ENCODE assay signal across 19 cellular contexts in genomic region chr2:215452725-215453124, GRCh38. TPM values are rescaled to one million over a fixed set of nuclear protein-coding genes. Genes with fewer than 3 reads are reported as not detected.
DNase-seq lines count a peak whose midpoint lies in the region; ATAC-seq, FAIRE-seq and TF ChIP-seq lines count a peak whose summit lies in the region.
"Had no signal": no experiment of that assay in that cellular context is flagged by ENCODE, and none has a peak within 500 bp of the region (broad histone marks: within the 10 kb centered on the region; RNA-seq: fewer than 3 reads in every experiment).

No MANE protein-coding gene starts in this region.

- H3K9ac ChIP-seq in GM12878 (ENCODE audit: control insufficient read depth, insufficient read depth, low read length) (no peak overlapping the region), trophoblast cell (ENCODE audit: low read length) (no peak overlapping the region)
- H3K9ac ChIP-seq: KMS-11, SK-N-SH had no signal

- H4K20me1 ChIP-seq in GM12878 (ENCODE audit: control insufficient read depth, insufficient read depth), result no peaks in the 10 kb centered on the region

- no peak for TF ChIP-seq RAD21 in GM12878 (IDR thresholded peaks at IDR 0.05; ENCODE audit: insufficient read depth, low read depth, low read length)

- SMC1A ChIA-PET in GM12878 (lab: Charles Lee; ENCODE audit: uncharacterized antibody, unreplicated experiment), result interaction anchor here (0.8 to 4.8 kb wide), 7 partner anchors 12 to 478 kb away, joined by 3 to 27 read pairs (median 5); no protein-coding TSS in a partner anchor

- H3K79me1 ChIP-seq in trophoblast cell (ENCODE audit: low read length), result peaks cover 17% of the 10 kb centered on the region

- peak; percentile 35 for DNase-seq in H7
- no peak for DNase-seq in GM12878 (ENCODE audit: low read depth, low spot score)
- DNase-seq in islet precursor cell, result peak; percentile 74
- DNase-seq in trophoblast cell, result peak in 1 of 2 donors; percentile 27
- DNase-seq in HTR-8/SVneo (ENCODE audit: insufficient read length, low spot score), result no peak
- no peak for DNase-seq in mucosa of gallbladder (ENCODE audit: low spot score)
- DNase-seq: ACHN; Calu3; CD4-positive, CD25-positive, alpha-beta regulatory T cell; DMS79; GDM1; MM.1S; NCI-H1105; NCI-H1694 treated with DMSO at 0.1 percent for 48 hours; Right ventricle myocardium superior; SK-N-SH had no signal

- 39% methylated on average over 5 of the region's 5 CpGs for WGBS in GM12878 (ENCODE audit: insufficient coverage, insufficient replicate concordance, low lambda C conversion rate, missing lambda C conversion rate)
- no CpG with 5 or more reads among the region's 5 CpGs for WGBS in trophoblast cell (ENCODE audit: extremely low coverage, insufficient coverage, insufficient read length)

- peak; percentile 21; the same call in 1 of the 3 replicates for ATAC-seq in GM12878
- no peak for ATAC-seq in HG03571 (IDR thresholded peaks at IDR 0.05; ENCODE audit: unreplicated experiment)
- no peak for ATAC-seq in esophagus mucosa

- H3K36me3 ChIP-seq in H7 (replicated peaks; ENCODE audit: control insufficient read depth, insufficient read depth, low read length), result no peaks in the 10 kb centered on the region
- H3K36me3 ChIP-seq in GM12878 (ENCODE audit: control insufficient read depth in 2 of 2, insufficient read depth in 2 of 2, low read length in 1 of 2), result no peaks in the 10 kb centered on the region
- H3K36me3 ChIP-seq in trophoblast cell (ENCODE audit: control insufficient read depth in 1 of 2, insufficient read depth in 2 of 2, low read length in 2 of 2), result no peaks in the 10 kb centered on the region

- peak overlapping the region; percentile 36 for H4K91ac ChIP-seq in trophoblast cell (ENCODE audit: low read depth, low read length)

- no peaks in the 10 kb centered on the region for H3K27me3 ChIP-seq in H7 (ENCODE audit: control insufficient read depth, insufficient read depth, low read length)
- no peaks in the 10 kb centered on the region for H3K27me3 ChIP-seq in GM12878 (replicated peaks in 1 of 2; ENCODE audit: control insufficient read depth in 2 of 2, insufficient read depth in 2 of 2, low read length in 1 of 2)
- no peaks in the 10 kb centered on the region for H3K27me3 ChIP-seq in trophoblast cell (ENCODE audit: insufficient read depth, low read length)

- peak overlapping the region; percentile 78 for H4K8ac ChIP-seq in trophoblast cell (ENCODE audit: low read depth, low read length)

- peak overlapping the region; percentile 11 for H2BK5ac ChIP-seq in trophoblast cell (ENCODE audit: low read depth, low read length, poor library complexity)

- no peak overlapping the region for H3K23ac ChIP-seq in trophoblast cell (ENCODE audit: low read length)

- intact Hi-C loops in GM12878 (cut with micrococcal nuclease; ENCODE audit: unreplicated experiment), result loop anchor here (5.0 to 10.0 kb wide), 2 partner anchors 212 to 375 kb away; no protein-coding TSS in a partner anchor

- H3K18ac ChIP-seq in trophoblast cell (ENCODE audit: low read length), result no peak overlapping the region

- no peaks in the 10 kb centered on the region for H3K4me1 ChIP-seq in GM12878 (ENCODE audit: control insufficient read depth, insufficient read depth, low read length)
- peaks cover 0 to 3% of the 10 kb centered on the region in 2 experiments for H3K4me1 ChIP-seq in trophoblast cell (ENCODE audit: control insufficient read depth in 1 of 2, insufficient read depth in 2 of 2, low read length in 2 of 2)

- H3K14ac ChIP-seq in trophoblast cell (ENCODE audit: low read length), result peak overlapping the region; percentile 11

- no peak overlapping the region for H2AK5ac ChIP-seq in trophoblast cell (ENCODE audit: low read length)

- H3K9me3 ChIP-seq in GM12878 (replicated peaks; ENCODE audit: control insufficient read depth, insufficient read depth, low read length) (no peaks in the 10 kb centered on the region), trophoblast cell (ENCODE audit: insufficient read depth, low read depth, low read length) (no peaks in the 10 kb centered on the region)
- H3K9me3 ChIP-seq: SK-N-SH had no signal

- H3K4me2 ChIP-seq in GM12878 (ENCODE audit: control insufficient read depth, insufficient read depth), result no peak overlapping the region
- H3K4me2 ChIP-seq in trophoblast cell (ENCODE audit: low read length), result no peak overlapping the region
- H3K4me2 ChIP-seq: KMS-11, SK-N-SH had no signal

- no peak for TF ChIP-seq CTCF in GM12878 (IDR thresholded peaks at IDR 0.05 in 2 of 3, conservative IDR thresholded peaks at IDR 0.05 in 1 of 3; ENCODE audit: control insufficient read depth in 2 of 3, extremely low read depth in 1 of 3, insufficient read depth in 1 of 3, low read depth in 3 of 3, low read length in 3 of 3)

- H2BK120ac ChIP-seq in trophoblast cell (ENCODE audit: insufficient read depth, low read length, poor library complexity), result peak overlapping the region; percentile 48

- POLR2A ChIA-PET in GM12878 (lab: Charles Lee), result no interaction called here

- no peak overlapping the region for H4K12ac ChIP-seq in trophoblast cell (ENCODE audit: low read depth, low read length)

- no TSS peak for BruUV-seq in GM12878 (replicated peaks; lab: Mats Ljungman, UMichigan)

- CTCF ChIA-PET in GM12878 (lab: Yijun Ruan, JAX), result interaction anchor here (0.6 to 2.5 kb wide), 4 partner anchors 13 to 479 kb away, joined by 3 to 12 read pairs (median 4); no protein-coding TSS in a partner anchor

- H2AFZ ChIP-seq in GM12878 (ENCODE audit: control insufficient read depth, low read depth, low read length) (no peak overlapping the region), trophoblast cell (ENCODE audit: insufficient read depth, low read length, poor library complexity) (peak overlapping the region; percentile 17)

- no peak overlapping the region for H3K27ac ChIP-seq in GM12878 (ENCODE audit: control insufficient read depth, insufficient read depth)
- H3K27ac ChIP-seq in trophoblast cell (ENCODE audit: low read depth, low read length), result no peak overlapping the region
- H3K27ac ChIP-seq: KMS-11 had no signal

- no peak overlapping the region for H3K4me3 ChIP-seq in H7 (ENCODE audit: insufficient read depth, low read depth, low read length)
- no peak overlapping the region for H3K4me3 ChIP-seq in GM12878
- H3K4me3 ChIP-seq in trophoblast cell (ENCODE audit: low read depth, low read length), result no peak overlapping the region

- no peak overlapping the region for H3K4ac ChIP-seq in trophoblast cell (ENCODE audit: low read depth, low read length)

- H2BK12ac ChIP-seq in trophoblast cell (ENCODE audit: low read length), result peak overlapping the region; percentile 34

- in situ Hi-C loops in GM12878 (cut with MboI), result loop anchor here (25.0 kb wide), 1 partner anchor 460 kb away; no protein-coding TSS in a partner anchor

- FAIRE-seq in GM12878 (lab: Jason Lieb, UNC), result no peak
- FAIRE-seq in HTR-8/SVneo (lab: Jason Lieb, UNC), result no peak

- no peaks in the 10 kb centered on the region for H3K79me2 ChIP-seq in GM12878 (ENCODE audit: control insufficient read depth, insufficient read depth, low read length)
- no peaks in the 10 kb centered on the region for H3K79me2 ChIP-seq in trophoblast cell (ENCODE audit: control insufficient read depth, insufficient read depth, low read length, poor library complexity)

- RAD21 ChIA-PET in GM12878 (lab: Charles Lee; ENCODE audit: unreplicated experiment), result interaction anchor here (0.8 to 1.3 kb wide), 3 partner anchors 12 to 533 kb away, joined by 3 to 4 read pairs (median 3); no protein-coding TSS in a partner anchor

- TF ChIP-seq POLR2A in GM12878 (IDR thresholded peaks at IDR 0.05; ENCODE audit: low read depth, low read length), result no peak

- no peak for TF ChIP-seq EP300 in GM12878 (IDR thresholded peaks at IDR 0.05; ENCODE audit: borderline replicate concordance in 1 of 2, control insufficient read depth in 1 of 2, low read depth in 2 of 2, low read length in 2 of 2)

TF ChIP-seq in GM12878, 131 proteins besides CTCF, POLR2A, EP300 and RAD21 (continues in another document):
- no peak for TF ChIP-seq NFIC (IDR thresholded peaks at IDR 0.05; ENCODE audit: low read depth, low read length)
- TF ChIP-seq SIN3A (IDR thresholded peaks at IDR 0.05; ENCODE audit: low read depth, low read length), result no peak

RNA-seq across cellular contexts. Expression of gene FN1, which starts 16.9 kb away (rescaled TPM):
- 42.8 and 50.4 TPM in 2 replicates for total RNA-seq in H7 (2014; rRNA removed; shearing (Covaris generic))
- 7.4 and 8.6 TPM in 2 replicates for total RNA-seq in GM12878 (2013; cell fraction: nucleolus; rRNA removed)
- 1.0 and 2.7 TPM in 2 replicates for total RNA-seq in GM12878 (2014; rRNA removed)
- total RNA-seq in GM12878 (2014; rRNA removed; fragmentation: Illumina TruSeq; extraction: Trizol), result 0.78 and 0.89 TPM in 2 replicates
- total RNA-seq in GM12878 (2021), result 5.9 TPM in 2 replicates
- 2.0 TPM for polyA plus RNA-seq in GM12878 (2011; ENCODE audit: low read depth)
- 5.2 and 9.4 TPM in 2 replicates for polyA plus RNA-seq in GM12878 (2011; rRNA removed)
- polyA plus RNA-seq in GM12878 (2011; cell fraction: cytosol; rRNA removed), result 8.8 and 10.4 TPM in 2 replicates
- polyA plus RNA-seq in GM12878 (2011; cell fraction: nucleus; rRNA removed), result 13.2 and 13.3 TPM in 2 replicates
- 1.5 and 2.8 TPM in 2 replicates for polyA plus RNA-seq in GM12878 (2012)
- 1.5 and 2.1 TPM in 2 replicates for polyA plus RNA-seq in GM12878 (2014; fragmentation: Illumina TruSeq; extraction: Trizol)
- polyA plus RNA-seq in GM12878 (2014; fragmentation: Nextera tagmentation; extraction: Ambion mirVana), result 1 to 10 TPM; 1.1 to 1.6 TPM
- 0.60 and 1.5 TPM in 2 replicates for polyA plus RNA-seq in GM12878 (2014; rRNA removed)
- 1 to 10 TPM; 8.1 TPM for polyA plus RNA-seq in GM12878 (2016; fragmentation: Nextera tagmentation; extraction: Ambion mirVana)
- polyA minus RNA-seq in GM12878 (2011; rRNA and poly(A)+ RNA removed), result 17.5 and 18.7 TPM in 2 replicates
- polyA minus RNA-seq in GM12878 (2011; cell fraction: cytosol; rRNA and poly(A)+ RNA removed), result 8.3 and 10.2 TPM in 2 replicates
- polyA minus RNA-seq in GM12878 (2011; cell fraction: nucleus; rRNA and poly(A)+ RNA removed), result 5.7 and 9.3 TPM in 2 replicates
- polyA plus RNA-seq in trophoblast cell (2013), result 3,568 and 4,026 TPM in 2 replicates
- 157 TPM for total RNA-seq in mucosa of gallbladder
- total RNA-seq in esophagus mucosa, result 24.2 TPM

Comparison
In these comparisons a context has a peak if more than half of its experiments do, and no peak if none do; other contexts are left out.
1. DNase-seq: peak in H7 (single experiment) and islet precursor cell (single experiment); none in GM12878 (single experiment), HTR-8/SVneo (single experiment) and mucosa of gallbladder (single experiment).